In the genomic region with DNA sequence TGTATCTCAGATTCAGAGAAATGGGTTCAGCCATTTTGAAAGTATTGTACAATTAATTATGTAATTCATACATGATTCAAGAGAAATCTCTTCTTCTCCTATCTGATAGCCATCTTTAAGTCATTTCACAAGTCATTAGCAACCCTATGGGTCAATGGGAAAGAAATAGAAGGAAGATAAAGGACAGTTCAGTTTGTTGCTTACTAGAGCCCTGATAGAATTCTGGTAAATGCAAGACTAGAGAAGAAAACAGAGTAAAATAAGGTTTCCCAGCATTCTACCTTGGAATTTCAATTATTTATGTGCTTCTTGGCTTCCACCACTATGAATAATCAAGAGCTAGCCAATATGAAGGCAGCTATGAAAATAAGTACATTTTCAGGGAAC, we compare ENCODE assay signal across 20 cellular contexts.
A peak's percentile ranks its signal among the peaks of the same experiment; 100 is the strongest.
DNase-seq lines count a peak whose midpoint lies in the region; TF ChIP-seq lines count a peak whose summit lies in the region.
"Had no signal": no experiment of that assay in that cellular context is flagged by ENCODE, and none has a peak within 500 bp of the region (broad histone marks: within the 10 kb centered on the region; RNA-seq: fewer than 3 reads in every experiment).

No MANE protein-coding gene starts in this region.

- DNase-seq in A673 (ENCODE audit: low spot score) (no peak), HFFc6 (peak; percentile 24), astrocyte of the hippocampus (ENCODE audit: low read depth, low spot score) (peak; percentile 58), iris pigment epithelial cell (ENCODE audit: low read depth) (peak; percentile 53), GM13977 (ENCODE audit: low spot score) (no peak), kidney glomerular epithelial cell (lab: John Stamatoyannopoulos, UW) (no peak)
- DNase-seq in activated T-cell treated with anti-CD3 and anti-CD28 coated beads, Interleukin-2, amount 50 U/mL, for 48 hours, result no peak
- no peak for DNase-seq in stimulated activated naive CD4-positive, alpha-beta T cell (lab: John Stamatoyannopoulos, UW)
- DNase-seq: Calu3; CD4-positive, alpha-beta T cell; DMS79; GF-D8; Karpas-422; NCI-H1417; NCI-H1930; NCI-H2171; NCI-H446 treated with DMSO at 0.1 percent for 48 hours; SIG-M5 had no signal

- peak overlapping the region; percentile 49 for H3K4me3 Mint-ChIP-seq in HFFc6
- H3K4me3 Mint-ChIP-seq: B cell; CD4-positive, alpha-beta T cell had no signal

- intact Hi-C loops in A673 (cut with micrococcal nuclease; ENCODE audit: unreplicated experiment), result no loop called here

- CTCF ChIA-PET in A673 (lab: Charles Lee), result no interaction called here

- no peaks in the 10 kb centered on the region for H3K27me3 ChIP-seq in A673 (replicated peaks; ENCODE audit: insufficient read depth, low read depth, low read length, poor library complexity)

- TF ChIP-seq CTCF in A673 (conservative IDR thresholded peaks at IDR 0.05; ENCODE audit: low read depth, low read length), result no peak
- TF ChIP-seq CTCF in HFFc6 (IDR thresholded peaks at IDR 0.05), result no peak; the same call in 1 of the 2 replicates
- TF ChIP-seq CTCF in GM13977 (IDR thresholded peaks at IDR 0.05; ENCODE audit: extremely low read depth, insufficient read depth, missing control alignments), result no peak

- H3K36me3 Mint-ChIP-seq in HFFc6 (ENCODE audit: low read depth), result no peaks in the 10 kb centered on the region; the same call in 1 of the 2 replicates

- H3K4me1 ChIP-seq in A673 (ENCODE audit: insufficient read depth, low read length, poor library complexity, severe bottlenecking), result peaks cover 53% of the 10 kb centered on the region
- H3K4me1 ChIP-seq: A549 had no signal

- H3K27ac ChIP-seq in A673 (ENCODE audit: low read depth, low read length, poor library complexity, severe bottlenecking), result peak overlapping the region; percentile 48
- H3K27ac ChIP-seq: A549 had no signal

- POLR2A ChIA-PET in A673 (lab: Charles Lee; ENCODE audit: low non-redundant PET), result no interaction called here

- no peak overlapping the region for H3K4me3 ChIP-seq in A673 (ENCODE audit: low read depth, low read length, poor library complexity, severe bottlenecking)
- H3K4me3 ChIP-seq: A549 had no signal

- H3K36me3 ChIP-seq in A673 (ENCODE audit: insufficient read depth, low read length, poor library complexity, severe bottlenecking), result no peaks in the 10 kb centered on the region

- no peaks in the 10 kb centered on the region for H3K9me3 Mint-ChIP-seq in HFFc6
- H3K9me3 Mint-ChIP-seq: CD4-positive, alpha-beta T cell had no signal

- H3K9me3 ChIP-seq in A673 (ENCODE audit: low read depth, low read length, poor library complexity, severe bottlenecking), result no peaks in the 10 kb centered on the region
- H3K9me3 ChIP-seq: A549 had no signal

- H3K4me1 Mint-ChIP-seq in HFFc6 (ENCODE audit: low read depth), result peaks cover 77% of the 10 kb centered on the region
- H3K4me1 Mint-ChIP-seq: B cell had no signal

- in situ Hi-C loops in GM13977 (cut with MboI; ENCODE audit: low pct_unique_long_range_greater_than_20kb, low sequenced_read_pairs, unreplicated experiment), result no loop called here

- H3K27me3 Mint-ChIP-seq in HFFc6 (ENCODE audit: insufficient read depth), result no peaks in the 10 kb centered on the region; the same call in 1 of the 2 replicates

- H3K27ac Mint-ChIP-seq in HFFc6, result peak overlapping the region; percentile 84
- H3K27ac Mint-ChIP-seq: B cell; CD4-positive, alpha-beta T cell had no signal

- no TSS peak for BruUV-seq in A673 (replicated peaks; lab: Mats Ljungman, UMichigan)

Comparison
In these comparisons a context has a peak if more than half of its experiments do, and no peak if none do; other contexts are left out.
1. DNase-seq: peak in HFFc6 (single experiment), astrocyte of the hippocampus (single experiment) and iris pigment epithelial cell (single experiment); none in A673 (single experiment), GM13977 (single experiment), activated T-cell treated with anti-CD3 and anti-CD28 coated beads, Interleukin-2, amount 50 U/mL, for 48 hours (0 of 2), stimulated activated naive CD4-positive, alpha-beta T cell (0 of 6) and kidney glomerular epithelial cell (single experiment).